9 cellular contexts compared by ENCODE assay signal in genomic region chr19:17671906-17672305, GRCh38. TPM values are rescaled to one million over a fixed set of nuclear protein-coding genes. Genes with fewer than 3 reads are reported as not detected.
DNase-seq lines count a peak whose midpoint lies in the region; ATAC-seq, FAIRE-seq and TF ChIP-seq lines count a peak whose summit lies in the region.
"Had no signal": no experiment of that assay in that cellular context is flagged by ENCODE, and none has a peak within 500 bp of the region (broad histone marks: within the 10 kb centered on the region; RNA-seq: fewer than 3 reads in every experiment).

No MANE protein-coding gene starts in this region.

- no peaks in the 10 kb centered on the region for H3K4me1 ChIP-seq in keratinocyte (ENCODE audit: control insufficient read depth, extremely low read depth, insufficient read depth, low read length)

- no peak overlapping the region for H3K4me2 ChIP-seq in keratinocyte (ENCODE audit: control insufficient read depth, extremely low read depth, insufficient read depth, low read depth, low read length)

- no peak for TF ChIP-seq CTCF in keratinocyte (optimal IDR thresholded peaks at IDR 0.05 in 1 of 3, IDR thresholded peaks at IDR 0.05 in 1 of 3, conservative IDR thresholded peaks at IDR 0.05 in 1 of 3; ENCODE audit: extremely low read depth in 1 of 3, insufficient read depth in 2 of 3, low read length in 3 of 3)

- ATAC-seq in HG03135 (IDR thresholded peaks at IDR 0.05; ENCODE audit: unreplicated experiment) (no peak), GM18873 (IDR thresholded peaks at IDR 0.05; ENCODE audit: low FRiP score, unreplicated experiment) (no peak), GM18505 (IDR thresholded peaks at IDR 0.05; ENCODE audit: unreplicated experiment) (no peak)

- no peaks in the 10 kb centered on the region for H3K79me2 ChIP-seq in keratinocyte (ENCODE audit: control insufficient read depth, insufficient read depth, low read length)

- H2AFZ ChIP-seq in keratinocyte (ENCODE audit: control insufficient read depth, low read length): no peak overlapping the region

- H3K27me3 ChIP-seq in keratinocyte (ENCODE audit: control insufficient read depth, extremely low read depth, insufficient read depth, low read length): no peaks in the 10 kb centered on the region

- H3K36me3 ChIP-seq in keratinocyte (ENCODE audit: control insufficient read depth in 2 of 2, extremely low read depth in 1 of 2, insufficient read depth in 2 of 2, low read length in 2 of 2): no peaks in the 10 kb centered on the region

- H3K9me1 ChIP-seq in keratinocyte (ENCODE audit: control insufficient read depth, extremely low read depth, insufficient read depth, low read length): no peaks in the 10 kb centered on the region

- H4K20me1 ChIP-seq in keratinocyte (ENCODE audit: control insufficient read depth, extremely low read depth, insufficient read depth, low read length): no peaks in the 10 kb centered on the region

- no peak overlapping the region for H3K9ac ChIP-seq in keratinocyte (ENCODE audit: control insufficient read depth, extremely low read depth, insufficient read depth, low read length)

- FAIRE-seq in keratinocyte (lab: Jason Lieb, UNC): peak; percentile 43

- TF ChIP-seq POLR2A in GM18505 (IDR thresholded peaks at IDR 0.05; ENCODE audit: borderline replicate concordance, extremely low read depth, insufficient read depth, insufficient read length): no peak

- no peak overlapping the region for H3K27ac ChIP-seq in keratinocyte (ENCODE audit: control insufficient read depth, insufficient read depth, low read length)

- H3K9me3 ChIP-seq in keratinocyte (ENCODE audit: control insufficient read depth, low read depth, low read length): no peaks in the 10 kb centered on the region

- no peak overlapping the region for H3K4me3 ChIP-seq in keratinocyte (ENCODE audit: control insufficient read depth in 2 of 3, extremely low read depth in 1 of 3, insufficient read depth in 2 of 3, low read depth in 1 of 3, low read length in 3 of 3)

- dilution Hi-C loops in keratinocyte (cut with MboI; ENCODE audit: extremely low pct_ligation_motif_present, low sequenced_read_pairs): no loop called here

- DNase-seq in DMS153 treated with DMSO at 0.1 percent for 48 hours (lab: John Stamatoyannopoulos, UW; ENCODE audit: unreplicated experiment) (peak; percentile 7), HT1080 (ENCODE audit: low read depth) (peak; percentile 49), UCSD-AML1 (lab: John Stamatoyannopoulos, UW; ENCODE audit: unreplicated experiment) (peak; percentile 16), keratinocyte (ENCODE audit: low read depth, low spot score) (no peak), SKM-1 treated with dmso at 0.1 percent for 144 hours (lab: John Stamatoyannopoulos, UW; ENCODE audit: unreplicated experiment) (no peak)
- DNase-seq: activated T-cell treated with anti-CD3 and anti-CD28 coated beads, Interleukin-2, amount 50 U/mL, for 1 hour had no signal

RNA-seq across cellular contexts. Expression of gene UNC13A, which starts 16.2 kb away (rescaled TPM):
- total RNA-seq in HT1080 (2014; rRNA removed; shearing (Covaris generic)): 0.02 and 0.07 TPM in 2 replicates
- 0.01 TPM in 1 of 2 replicates, not detected in the other for polyA plus RNA-seq in HT1080 (2015; cell fraction: cytosol; rRNA removed)
- 0.15 and 0.26 TPM in 2 replicates for polyA plus RNA-seq in HT1080 (2015; cell fraction: nucleus; rRNA removed)
- polyA plus RNA-seq in keratinocyte: under 0.01 TPM in 1 of 3 replicates, not detected in the others
- polyA plus RNA-seq in keratinocyte (2011; ENCODE audit: low read depth): not detected
- polyA plus RNA-seq in keratinocyte (2011; cell fraction: cytosol; rRNA removed): 0.01 and 0.06 TPM in 2 replicates
- polyA plus RNA-seq in keratinocyte (2011; cell fraction: nucleus; rRNA removed): 0.05 and 0.06 TPM in 2 replicates
- polyA plus RNA-seq in keratinocyte (2012; ENCODE audit: low replicate concordance): 0.03 TPM in 1 of 2 replicates, not detected in the other
- not detected in 3 replicates for polyA minus RNA-seq in keratinocyte
- polyA minus RNA-seq in keratinocyte (2011; cell fraction: cytosol; rRNA and poly(A)+ RNA removed): not detected
- under 0.01 and 0.08 TPM in 2 replicates for polyA minus RNA-seq in keratinocyte (2011; cell fraction: nucleus; rRNA and poly(A)+ RNA removed)

RNA-seq across cellular contexts. Expression of gene MAP1S, which starts 47.4 kb away (rescaled TPM):
- total RNA-seq in HT1080 (2014; rRNA removed; shearing (Covaris generic)): 30.3 and 45.0 TPM in 2 replicates
- polyA plus RNA-seq in HT1080 (2015; cell fraction: cytosol; rRNA removed): 35.3 and 45.2 TPM in 2 replicates
- 51.4 and 52.3 TPM in 2 replicates for polyA plus RNA-seq in HT1080 (2015; cell fraction: nucleus; rRNA removed)
- polyA plus RNA-seq in keratinocyte: 3.7 to 10.7 TPM (median 4.4 TPM) in 3 replicates
- 14.1 TPM for polyA plus RNA-seq in keratinocyte (2011; ENCODE audit: low read depth)
- polyA plus RNA-seq in keratinocyte (2011; cell fraction: cytosol; rRNA removed): 7.0 and 12.9 TPM in 2 replicates
- polyA plus RNA-seq in keratinocyte (2011; cell fraction: nucleus; rRNA removed): 14.1 and 20.7 TPM in 2 replicates
- 19.4 and 32.2 TPM in 2 replicates for polyA plus RNA-seq in keratinocyte (2012; ENCODE audit: low replicate concordance)
- polyA minus RNA-seq in keratinocyte: 16.1 to 99.8 TPM (median 17.3 TPM) in 3 replicates
- 78.3 TPM for polyA minus RNA-seq in keratinocyte (2011; cell fraction: cytosol; rRNA and poly(A)+ RNA removed)
- polyA minus RNA-seq in keratinocyte (2011; cell fraction: nucleus; rRNA and poly(A)+ RNA removed): 15.6 and 35.6 TPM in 2 replicates

Comparison
In these comparisons a context has a peak if more than half of its experiments do, and no peak if none do; other contexts are left out.
1. DNase-seq: peak in DMS153 treated with DMSO at 0.1 percent for 48 hours (single experiment), HT1080 (single experiment) and UCSD-AML1 (single experiment); none in keratinocyte (single experiment) and SKM-1 treated with dmso at 0.1 percent for 144 hours (single experiment).